ENCODE assay signal across 8 cellular contexts in the genomic region with DNA sequence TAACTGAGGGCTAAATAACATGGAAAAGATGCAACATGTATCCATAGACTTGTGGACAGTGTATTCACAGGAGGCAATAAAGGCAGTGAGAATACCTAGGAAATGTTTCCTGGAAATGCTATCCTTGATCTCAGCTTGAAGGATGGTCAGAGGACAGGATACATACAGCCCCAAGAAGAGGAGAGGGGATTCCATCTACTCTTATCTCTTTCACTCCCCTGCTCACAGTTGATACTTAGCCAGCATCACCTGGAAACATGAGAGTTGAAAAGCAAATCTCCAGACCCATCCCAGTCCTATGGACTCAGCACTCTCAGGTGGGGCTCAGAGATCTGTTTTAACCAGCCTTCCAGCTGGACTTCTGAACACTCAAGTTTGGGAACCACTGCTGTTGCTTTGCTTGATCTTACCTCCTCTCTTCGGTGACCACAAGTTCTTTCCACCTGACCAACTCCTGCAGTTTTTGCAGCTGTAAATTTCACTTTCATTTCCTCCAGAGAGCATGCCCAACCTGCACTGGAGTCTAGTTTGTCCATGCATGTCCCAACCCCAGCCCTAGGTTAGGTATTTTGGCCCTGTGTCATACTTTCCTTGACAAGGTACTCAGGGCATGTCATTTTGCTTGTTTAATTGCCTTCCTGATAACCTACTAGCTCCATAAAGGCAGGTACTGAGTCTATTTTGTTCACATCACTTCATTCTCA. TPM values are rescaled to one million over a fixed set of nuclear protein-coding genes. Genes with fewer than 3 reads are reported as not detected.
DNase-seq lines count a peak whose midpoint lies in the region; ATAC-seq and TF ChIP-seq lines count a peak whose summit lies in the region.

No MANE protein-coding gene starts in this region.

- peak overlapping the region in 2 of 3 donors; percentile 29 to 48 for H3K27ac ChIP-seq in right lobe of liver

- peak; percentile 85 for ATAC-seq in GM18858 (IDR thresholded peaks at IDR 0.05; ENCODE audit: unreplicated experiment)
- ATAC-seq in GM21825 (IDR thresholded peaks at IDR 0.05; ENCODE audit: unreplicated experiment) = peak; percentile 88
- peak; percentile 91 to 96 (median 94) for ATAC-seq in right lobe of liver

- no peak for TF ChIP-seq POLR2A in right lobe of liver (IDR thresholded peaks at IDR 0.05)

- H3K4me3 ChIP-seq in right lobe of liver = peak overlapping the region in 2 of 3 donors; percentile 12 to 17

- no peaks in the 10 kb centered on the region for H3K36me3 ChIP-seq in right lobe of liver

- H3K27me3 ChIP-seq in right lobe of liver = no peaks in the 10 kb centered on the region

- 0% methylated on average over 1 of the region's 1 CpG for WGBS in right lobe of liver (ENCODE audit: insufficient coverage, low coverage, low lambda C conversion rate, missing lambda C conversion rate)

- H3K4me1 ChIP-seq in right lobe of liver = peaks cover 0 to 15% (median 5%) of the 10 kb centered on the region in 4 donors

- intact Hi-C loops in right lobe of liver (cut with DNase I) = no loop called here

- DNase-seq in NCI-H69 (lab: John Stamatoyannopoulos, UW) (peak; percentile 5), right lobe of liver (peak in 1 of 3 donors; percentile 69), UCSD-AML1 (lab: John Stamatoyannopoulos, UW; ENCODE audit: unreplicated experiment) (no peak), nucleus accumbens (lab: John Stamatoyannopoulos, UW) (no peak), NCI-H2227 (lab: John Stamatoyannopoulos, UW; ENCODE audit: unreplicated experiment) (no peak), occipital lobe (lab: John Stamatoyannopoulos, UW) (no peak)

- no peaks in the 10 kb centered on the region for H3K9me3 ChIP-seq in right lobe of liver

- no peak for TF ChIP-seq CTCF in right lobe of liver (IDR thresholded peaks at IDR 0.05)

RNA-seq across cellular contexts. Expression of gene RELL1, which starts 10.4 kb away (rescaled TPM):
- total RNA-seq in right lobe of liver = 10 to 100 TPM in 1 of 6 experiments, 1 to 10 TPM in 5; 5.7 to 14.6 (median 7.8) TPM
- 40.6 TPM for total RNA-seq in occipital lobe
